Comparison of ENCODE assay signal across 8 cellular contexts in genomic region chr1:58815069-58815679, GRCh38. TPM values are rescaled to one million over a fixed set of nuclear protein-coding genes. Genes with fewer than 3 reads are reported as not detected.
A peak's percentile ranks its signal among the peaks of the same experiment; 100 is the strongest.
DNase-seq lines count a peak whose midpoint lies in the region; ATAC-seq, FAIRE-seq and TF ChIP-seq lines count a peak whose summit lies in the region.

No MANE protein-coding gene starts in this region.

- peak overlapping the region; percentile 66 for H2AFZ ChIP-seq in parathyroid adenoma

- H3K9me3 ChIP-seq in parathyroid adenoma (ENCODE audit: control insufficient read depth, low read length) (no peaks in the 10 kb centered on the region), vagina (no peaks in the 10 kb centered on the region)

- H3K4me3 Mint-ChIP-seq in activated naive CD8-positive, alpha-beta T cell: peak overlapping the region; percentile 90

- H3K4me1 ChIP-seq in parathyroid adenoma (peaks cover 7% of the 10 kb centered on the region), vagina (peaks cover 60% of the 10 kb centered on the region)

- ATAC-seq in GM18868 (IDR thresholded peaks at IDR 0.05; ENCODE audit: unreplicated experiment) (peak; percentile 49), HG03064 (IDR thresholded peaks at IDR 0.05; ENCODE audit: low read depth, unreplicated experiment) (peak; percentile 61), Right ventricle myocardium inferior (peak; percentile 90)

- H3K36me3 ChIP-seq in parathyroid adenoma (ENCODE audit: control insufficient read depth, insufficient read depth, low read length) (no peaks in the 10 kb centered on the region), vagina (no peaks in the 10 kb centered on the region)

- no peaks in the 10 kb centered on the region for H3K36me3 Mint-ChIP-seq in activated naive CD8-positive, alpha-beta T cell

- peak overlapping the region; percentile 35 for H3K9ac ChIP-seq in parathyroid adenoma

- FAIRE-seq in A204.1 (lab: Jason Lieb, UNC): peak; percentile 16

- H3K4me3 ChIP-seq in parathyroid adenoma (ENCODE audit: low read depth, low read length): peak overlapping the region; percentile 84
- H3K4me3 ChIP-seq in vagina: peak overlapping the region; percentile 57 to 68

- no peak for TF ChIP-seq CTCF in parathyroid adenoma (IDR thresholded peaks at IDR 0.05)
- TF ChIP-seq CTCF in vagina (IDR thresholded peaks at IDR 0.05): no peak

- intact Hi-C loops in Right ventricle myocardium inferior (cut with DNase I): loop anchor here (1.0 to 5.0 kb wide), 2 partner anchors 31 to 67 kb away; partner anchors contain the start of gene JUN
- intact Hi-C loops in vagina (cut with DNase I): loop anchor here (1.0 to 10.0 kb wide), 2 partner anchors 30 to 70 kb away; no protein-coding TSS in a partner anchor

- peak overlapping the region; percentile 92 for H3K4me2 ChIP-seq in parathyroid adenoma (ENCODE audit: low read length)

- peaks cover 37% of the 10 kb centered on the region for H3K4me1 Mint-ChIP-seq in activated naive CD8-positive, alpha-beta T cell (ENCODE audit: low read depth)

- H3K27me3 Mint-ChIP-seq in activated naive CD8-positive, alpha-beta T cell: no peaks in the 10 kb centered on the region

- H3K27ac ChIP-seq in parathyroid adenoma (peak overlapping the region; percentile 95), vagina (peak overlapping the region; percentile 88)

- DNase-seq in Right ventricle myocardium inferior (ENCODE audit: missing footprints) (peak; percentile 95), vagina (ENCODE audit: extremely low spot score in 2 of 2) (no peak)

- no peaks in the 10 kb centered on the region for H3K79me2 ChIP-seq in parathyroid adenoma

- no peaks in the 10 kb centered on the region for H3K27me3 ChIP-seq in parathyroid adenoma (ENCODE audit: control insufficient read depth, insufficient read depth, low read length)
- H3K27me3 ChIP-seq in vagina: no peaks in the 10 kb centered on the region

- no peaks in the 10 kb centered on the region for H3K9me3 Mint-ChIP-seq in activated naive CD8-positive, alpha-beta T cell (ENCODE audit: low read depth)

- peak overlapping the region; percentile 34 for H3K27ac Mint-ChIP-seq in activated naive CD8-positive, alpha-beta T cell

- no peak for TF ChIP-seq POLR2A in vagina (IDR thresholded peaks at IDR 0.05)

TF ChIP-seq in PFSK-1, 5 proteins besides CTCF, POLR2A, EP300 and RAD21:
- TF ChIP-seq SIN3A (IDR thresholded peaks at IDR 0.05; ENCODE audit: borderline replicate concordance, insufficient read depth, low read length): no peak
- no peak for TF ChIP-seq POLR2AphosphoS5 (IDR thresholded peaks at IDR 0.05; ENCODE audit: low read depth, low read length)
- peak; percentile 80 for TF ChIP-seq FOXP2 (optimal IDR thresholded peaks at IDR 0.05; ENCODE audit: borderline replicate concordance, extremely low read depth, extremely low read length, insufficient read depth)

RNA-seq across cellular contexts. Expression of gene JUN, which starts 31.3 kb away (rescaled TPM):
- polyA plus RNA-seq in PFSK-1 (2012; ENCODE audit: insufficient read length, low read depth): 20.4 TPM
- total RNA-seq in Right ventricle myocardium inferior (64.2 TPM), vagina (275 TPM)
